ENCODE assay signal across 1 cellular context in the genomic region with DNA sequence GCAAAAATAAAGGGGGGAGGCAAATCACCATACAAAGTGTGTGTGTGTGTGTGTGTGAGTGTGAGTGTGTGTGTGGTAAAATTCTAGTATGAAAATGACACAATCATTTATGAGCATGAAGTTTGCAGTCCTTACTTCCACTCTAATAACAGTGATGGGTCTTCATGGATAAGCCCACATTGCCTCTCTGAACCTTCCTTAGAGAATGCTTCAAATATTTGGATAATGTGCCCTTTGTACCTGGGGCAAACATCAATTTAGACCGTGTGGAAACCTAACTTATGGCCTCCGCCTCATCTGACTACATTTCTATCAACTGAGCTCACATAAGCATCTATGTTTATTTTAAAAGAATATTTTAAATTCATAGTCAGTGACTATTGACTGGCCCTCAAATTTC.
TF ChIP-seq lines count a peak whose summit lies in the region.

No MANE protein-coding gene starts in this region.

TF ChIP-seq in GM23338, 12 proteins besides CTCF, POLR2A, EP300 and RAD21 (continued from another document):
- TF ChIP-seq, protein P1, sequence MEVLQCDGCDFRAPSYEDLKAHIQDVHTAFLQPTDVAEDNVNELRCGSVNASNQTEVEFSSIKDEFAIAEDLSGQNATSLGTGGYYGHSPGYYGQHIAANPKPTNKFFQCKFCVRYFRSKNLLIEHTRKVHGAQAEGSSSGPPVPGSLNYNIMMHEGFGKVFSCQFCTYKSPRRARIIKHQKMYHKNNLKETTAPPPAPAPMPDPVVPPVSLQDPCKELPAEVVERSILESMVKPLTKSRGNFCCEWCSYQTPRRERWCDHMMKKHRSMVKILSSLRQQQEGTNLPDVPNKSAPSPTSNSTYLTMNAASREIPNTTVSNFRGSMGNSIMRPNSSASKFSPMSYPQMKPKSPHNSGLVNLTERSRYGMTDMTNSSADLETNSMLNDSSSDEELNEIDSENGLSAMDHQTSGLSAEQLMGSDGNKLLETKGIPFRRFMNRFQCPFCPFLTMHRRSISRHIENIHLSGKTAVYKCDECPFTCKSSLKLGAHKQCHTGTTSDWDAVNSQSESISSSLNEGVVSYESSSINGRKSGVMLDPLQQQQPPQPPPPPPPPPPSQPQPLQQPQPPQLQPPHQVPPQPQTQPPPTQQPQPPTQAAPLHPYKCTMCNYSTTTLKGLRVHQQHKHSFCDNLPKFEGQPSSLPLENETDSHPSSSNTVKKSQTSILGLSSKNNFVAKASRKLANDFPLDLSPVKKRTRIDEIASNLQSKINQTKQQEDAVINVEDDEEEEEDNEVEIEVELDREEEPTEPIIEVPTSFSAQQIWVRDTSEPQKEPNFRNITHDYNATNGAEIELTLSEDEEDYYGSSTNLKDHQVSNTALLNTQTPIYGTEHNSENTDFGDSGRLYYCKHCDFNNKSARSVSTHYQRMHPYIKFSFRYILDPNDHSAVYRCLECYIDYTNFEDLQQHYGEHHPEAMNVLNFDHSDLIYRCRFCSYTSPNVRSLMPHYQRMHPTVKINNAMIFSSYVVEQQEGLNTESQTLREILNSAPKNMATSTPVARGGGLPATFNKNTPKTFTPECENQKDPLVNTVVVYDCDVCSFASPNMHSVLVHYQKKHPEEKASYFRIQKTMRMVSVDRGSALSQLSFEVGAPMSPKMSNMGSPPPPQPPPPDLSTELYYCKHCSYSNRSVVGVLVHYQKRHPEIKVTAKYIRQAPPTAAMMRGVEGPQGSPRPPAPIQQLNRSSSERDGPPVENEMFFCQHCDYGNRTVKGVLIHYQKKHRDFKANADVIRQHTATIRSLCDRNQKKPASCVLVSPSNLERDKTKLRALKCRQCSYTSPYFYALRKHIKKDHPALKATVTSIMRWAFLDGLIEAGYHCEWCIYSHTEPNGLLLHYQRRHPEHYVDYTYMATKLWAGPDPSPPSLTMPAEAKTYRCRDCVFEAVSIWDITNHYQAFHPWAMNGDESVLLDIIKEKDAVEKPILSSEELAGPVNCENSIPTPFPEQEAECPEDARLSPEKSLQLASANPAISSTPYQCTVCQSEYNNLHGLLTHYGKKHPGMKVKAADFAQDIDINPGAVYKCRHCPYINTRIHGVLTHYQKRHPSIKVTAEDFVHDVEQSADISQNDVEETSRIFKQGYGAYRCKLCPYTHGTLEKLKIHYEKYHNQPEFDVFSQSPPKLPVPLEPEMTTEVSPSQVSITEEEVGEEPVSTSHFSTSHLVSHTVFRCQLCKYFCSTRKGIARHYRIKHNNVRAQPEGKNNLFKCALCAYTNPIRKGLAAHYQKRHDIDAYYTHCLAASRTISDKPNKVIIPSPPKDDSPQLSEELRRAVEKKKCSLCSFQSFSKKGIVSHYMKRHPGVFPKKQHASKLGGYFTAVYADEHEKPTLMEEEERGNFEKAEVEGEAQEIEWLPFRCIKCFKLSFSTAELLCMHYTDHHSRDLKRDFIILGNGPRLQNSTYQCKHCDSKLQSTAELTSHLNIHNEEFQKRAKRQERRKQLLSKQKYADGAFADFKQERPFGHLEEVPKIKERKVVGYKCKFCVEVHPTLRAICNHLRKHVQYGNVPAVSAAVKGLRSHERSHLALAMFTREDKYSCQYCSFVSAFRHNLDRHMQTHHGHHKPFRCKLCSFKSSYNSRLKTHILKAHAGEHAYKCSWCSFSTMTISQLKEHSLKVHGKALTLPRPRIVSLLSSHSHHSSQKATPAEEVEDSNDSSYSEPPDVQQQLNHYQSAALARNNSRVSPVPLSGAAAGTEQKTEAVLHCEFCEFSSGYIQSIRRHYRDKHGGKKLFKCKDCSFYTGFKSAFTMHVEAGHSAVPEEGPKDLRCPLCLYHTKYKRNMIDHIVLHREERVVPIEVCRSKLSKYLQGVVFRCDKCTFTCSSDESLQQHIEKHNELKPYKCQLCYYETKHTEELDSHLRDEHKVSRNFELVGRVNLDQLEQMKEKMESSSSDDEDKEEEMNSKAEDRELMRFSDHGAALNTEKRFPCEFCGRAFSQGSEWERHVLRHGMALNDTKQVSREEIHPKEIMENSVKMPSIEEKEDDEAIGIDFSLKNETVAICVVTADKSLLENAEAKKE (CRISPR knock-in tag; IDR thresholded peaks at IDR 0.05): no peak
TF ChIP-seq in GM23338: peak in this region for 0.
